1 cellular context compared by ENCODE assay signal in the genomic region with DNA sequence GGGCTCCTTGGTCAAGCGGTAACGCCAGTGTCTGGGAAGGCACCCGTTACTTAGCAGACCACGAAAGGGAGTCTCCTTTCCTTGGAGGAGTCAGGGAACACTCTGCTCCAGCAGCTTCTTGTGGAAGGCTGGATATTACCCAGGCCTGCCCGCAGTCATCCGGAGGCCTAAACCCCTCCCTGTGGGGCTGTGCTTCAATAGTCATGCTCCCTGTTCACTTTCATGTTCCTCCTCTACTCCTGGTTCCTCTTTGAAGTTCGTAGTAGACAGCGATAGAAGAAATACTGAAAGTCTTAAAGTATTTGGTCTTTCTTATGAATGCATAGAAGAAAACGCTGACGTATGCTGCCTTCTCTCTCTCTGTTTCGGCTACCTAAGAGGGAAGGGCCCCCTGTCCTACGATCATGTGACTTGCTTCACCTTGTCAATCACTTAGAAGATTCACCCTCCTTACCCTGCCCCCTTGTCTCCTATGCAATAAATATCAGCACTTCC.
TF ChIP-seq lines count a peak whose summit lies in the region.
"Not testable (repeated sequence)": the region's sequence is repeated elsewhere in the genome, so short reads cannot be mapped to it uniquely, and the experiment has no call there.

No MANE protein-coding gene starts in this region.

TF ChIP-seq in K562, 482 proteins besides CTCF, POLR2A, EP300 and RAD21:
- TF ChIP-seq MEIS2 (IDR thresholded peaks at IDR 0.05; ENCODE audit: partially characterized antibody), result peak; percentile 33
- peak; percentile 25; the same call in 1 of the 2 replicates for TF ChIP-seq MAFG (tag; conservative IDR thresholded peaks at IDR 0.05)
- TF ChIP-seq TOE1 (IDR thresholded peaks at IDR 0.05; ENCODE audit: borderline replicate concordance), result peak; percentile 85
- TF ChIP-seq TOE1 (CRISPR knock-in tag; IDR thresholded peaks at IDR 0.05; ENCODE audit: borderline replicate concordance, low read depth), result not testable (repeated sequence)
- 0 out of 2 replicates have a peak, but pooled peaks have one; percentile 15 for TF ChIP-seq TCF3 (CRISPR knock-in tag; IDR thresholded peaks at IDR 0.05)
- TF ChIP-seq ZFX (CRISPR knock-in tag; IDR thresholded peaks at IDR 0.05), result 0 out of 2 replicates have a peak, but pooled peaks have one; percentile 37
- TF ChIP-seq, protein P1, sequence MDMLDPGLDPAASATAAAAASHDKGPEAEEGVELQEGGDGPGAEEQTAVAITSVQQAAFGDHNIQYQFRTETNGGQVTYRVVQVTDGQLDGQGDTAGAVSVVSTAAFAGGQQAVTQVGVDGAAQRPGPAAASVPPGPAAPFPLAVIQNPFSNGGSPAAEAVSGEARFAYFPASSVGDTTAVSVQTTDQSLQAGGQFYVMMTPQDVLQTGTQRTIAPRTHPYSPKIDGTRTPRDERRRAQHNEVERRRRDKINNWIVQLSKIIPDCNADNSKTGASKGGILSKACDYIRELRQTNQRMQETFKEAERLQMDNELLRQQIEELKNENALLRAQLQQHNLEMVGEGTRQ (CRISPR knock-in tag; IDR thresholded peaks at IDR 0.05), result peak; percentile 45
- TF ChIP-seq, protein P2, sequence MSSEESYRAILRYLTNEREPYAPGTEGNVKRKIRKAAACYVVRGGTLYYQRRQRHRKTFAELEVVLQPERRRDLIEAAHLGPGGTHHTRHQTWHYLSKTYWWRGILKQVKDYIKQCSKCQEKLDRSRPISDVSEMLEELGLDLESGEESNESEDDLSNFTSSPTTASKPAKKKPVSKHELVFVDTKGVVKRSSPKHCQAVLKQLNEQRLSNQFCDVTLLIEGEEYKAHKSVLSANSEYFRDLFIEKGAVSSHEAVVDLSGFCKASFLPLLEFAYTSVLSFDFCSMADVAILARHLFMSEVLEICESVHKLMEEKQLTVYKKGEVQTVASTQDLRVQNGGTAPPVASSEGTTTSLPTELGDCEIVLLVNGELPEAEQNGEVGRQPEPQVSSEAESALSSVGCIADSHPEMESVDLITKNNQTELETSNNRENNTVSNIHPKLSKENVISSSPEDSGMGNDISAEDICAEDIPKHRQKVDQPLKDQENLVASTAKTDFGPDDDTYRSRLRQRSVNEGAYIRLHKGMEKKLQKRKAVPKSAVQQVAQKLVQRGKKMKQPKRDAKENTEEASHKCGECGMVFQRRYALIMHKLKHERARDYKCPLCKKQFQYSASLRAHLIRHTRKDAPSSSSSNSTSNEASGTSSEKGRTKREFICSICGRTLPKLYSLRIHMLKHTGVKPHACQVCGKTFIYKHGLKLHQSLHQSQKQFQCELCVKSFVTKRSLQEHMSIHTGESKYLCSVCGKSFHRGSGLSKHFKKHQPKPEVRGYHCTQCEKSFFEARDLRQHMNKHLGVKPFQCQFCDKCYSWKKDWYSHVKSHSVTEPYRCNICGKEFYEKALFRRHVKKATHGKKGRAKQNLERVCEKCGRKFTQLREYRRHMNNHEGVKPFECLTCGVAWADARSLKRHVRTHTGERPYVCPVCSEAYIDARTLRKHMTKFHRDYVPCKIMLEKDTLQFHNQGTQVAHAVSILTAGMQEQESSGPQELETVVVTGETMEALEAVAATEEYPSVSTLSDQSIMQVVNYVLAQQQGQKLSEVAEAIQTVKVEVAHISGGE (CRISPR knock-in tag; IDR thresholded peaks at IDR 0.05), result peak in 1 of 3 experiments; percentile 85; a peak in 2 of 6 replicates
- TF ChIP-seq, protein P3, sequence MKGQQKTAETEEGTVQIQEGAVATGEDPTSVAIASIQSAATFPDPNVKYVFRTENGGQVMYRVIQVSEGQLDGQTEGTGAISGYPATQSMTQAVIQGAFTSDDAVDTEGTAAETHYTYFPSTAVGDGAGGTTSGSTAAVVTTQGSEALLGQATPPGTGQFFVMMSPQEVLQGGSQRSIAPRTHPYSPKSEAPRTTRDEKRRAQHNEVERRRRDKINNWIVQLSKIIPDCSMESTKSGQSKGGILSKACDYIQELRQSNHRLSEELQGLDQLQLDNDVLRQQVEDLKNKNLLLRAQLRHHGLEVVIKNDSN (CRISPR knock-in tag; IDR thresholded peaks at IDR 0.05), result peak; percentile 66
- TF ChIP-seq, protein P4, sequence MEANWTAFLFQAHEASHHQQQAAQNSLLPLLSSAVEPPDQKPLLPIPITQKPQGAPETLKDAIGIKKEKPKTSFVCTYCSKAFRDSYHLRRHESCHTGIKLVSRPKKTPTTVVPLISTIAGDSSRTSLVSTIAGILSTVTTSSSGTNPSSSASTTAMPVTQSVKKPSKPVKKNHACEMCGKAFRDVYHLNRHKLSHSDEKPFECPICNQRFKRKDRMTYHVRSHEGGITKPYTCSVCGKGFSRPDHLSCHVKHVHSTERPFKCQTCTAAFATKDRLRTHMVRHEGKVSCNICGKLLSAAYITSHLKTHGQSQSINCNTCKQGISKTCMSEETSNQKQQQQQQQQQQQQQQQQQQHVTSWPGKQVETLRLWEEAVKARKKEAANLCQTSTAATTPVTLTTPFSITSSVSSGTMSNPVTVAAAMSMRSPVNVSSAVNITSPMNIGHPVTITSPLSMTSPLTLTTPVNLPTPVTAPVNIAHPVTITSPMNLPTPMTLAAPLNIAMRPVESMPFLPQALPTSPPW (CRISPR knock-in tag; IDR thresholded peaks at IDR 0.05), result 0 out of 2 replicates have a peak, but pooled peaks have one; percentile 17
- TF ChIP-seq RAD51 (IDR thresholded peaks at IDR 0.05; ENCODE audit: borderline replicate concordance, low read depth), result peak; percentile 60
- TF ChIP-seq, protein P5, sequence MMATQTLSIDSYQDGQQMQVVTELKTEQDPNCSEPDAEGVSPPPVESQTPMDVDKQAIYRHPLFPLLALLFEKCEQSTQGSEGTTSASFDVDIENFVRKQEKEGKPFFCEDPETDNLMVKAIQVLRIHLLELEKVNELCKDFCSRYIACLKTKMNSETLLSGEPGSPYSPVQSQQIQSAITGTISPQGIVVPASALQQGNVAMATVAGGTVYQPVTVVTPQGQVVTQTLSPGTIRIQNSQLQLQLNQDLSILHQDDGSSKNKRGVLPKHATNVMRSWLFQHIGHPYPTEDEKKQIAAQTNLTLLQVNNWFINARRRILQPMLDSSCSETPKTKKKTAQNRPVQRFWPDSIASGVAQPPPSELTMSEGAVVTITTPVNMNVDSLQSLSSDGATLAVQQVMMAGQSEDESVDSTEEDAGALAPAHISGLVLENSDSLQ (IDR thresholded peaks at IDR 0.05), result peak; percentile 91
- TF ChIP-seq ZNF316 (IDR thresholded peaks at IDR 0.05), result peak; percentile 72
- TF ChIP-seq, protein P6, sequence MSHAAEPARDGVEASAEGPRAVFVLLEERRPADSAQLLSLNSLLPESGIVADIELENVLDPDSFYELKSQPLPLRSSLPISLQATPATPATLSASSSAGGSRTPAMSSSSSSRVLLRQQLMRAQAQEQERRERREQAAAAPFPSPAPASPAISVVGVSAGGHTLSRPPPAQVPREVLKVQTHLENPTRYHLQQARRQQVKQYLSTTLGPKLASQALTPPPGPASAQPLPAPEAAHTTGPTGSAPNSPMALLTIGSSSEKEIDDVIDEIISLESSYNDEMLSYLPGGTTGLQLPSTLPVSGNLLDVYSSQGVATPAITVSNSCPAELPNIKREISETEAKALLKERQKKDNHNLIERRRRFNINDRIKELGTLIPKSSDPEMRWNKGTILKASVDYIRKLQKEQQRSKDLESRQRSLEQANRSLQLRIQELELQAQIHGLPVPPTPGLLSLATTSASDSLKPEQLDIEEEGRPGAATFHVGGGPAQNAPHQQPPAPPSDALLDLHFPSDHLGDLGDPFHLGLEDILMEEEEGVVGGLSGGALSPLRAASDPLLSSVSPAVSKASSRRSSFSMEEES (CRISPR knock-in tag; IDR thresholded peaks at IDR 0.05), result peak; percentile 79
- peak; percentile 39; the same call in 1 of the 2 replicates for TF ChIP-seq C11orf30 (IDR thresholded peaks at IDR 0.05; ENCODE audit: low read depth)
- 0 out of 2 replicates have a peak, but pooled peaks have one; percentile 15 for TF ChIP-seq GABPB1 (CRISPR knock-in tag; IDR thresholded peaks at IDR 0.05)
- TF ChIP-seq MAFK (IDR thresholded peaks at IDR 0.05; ENCODE audit: low read length), result peak; percentile 40; the same call in 1 of the 2 replicates
- TF ChIP-seq, protein P7, sequence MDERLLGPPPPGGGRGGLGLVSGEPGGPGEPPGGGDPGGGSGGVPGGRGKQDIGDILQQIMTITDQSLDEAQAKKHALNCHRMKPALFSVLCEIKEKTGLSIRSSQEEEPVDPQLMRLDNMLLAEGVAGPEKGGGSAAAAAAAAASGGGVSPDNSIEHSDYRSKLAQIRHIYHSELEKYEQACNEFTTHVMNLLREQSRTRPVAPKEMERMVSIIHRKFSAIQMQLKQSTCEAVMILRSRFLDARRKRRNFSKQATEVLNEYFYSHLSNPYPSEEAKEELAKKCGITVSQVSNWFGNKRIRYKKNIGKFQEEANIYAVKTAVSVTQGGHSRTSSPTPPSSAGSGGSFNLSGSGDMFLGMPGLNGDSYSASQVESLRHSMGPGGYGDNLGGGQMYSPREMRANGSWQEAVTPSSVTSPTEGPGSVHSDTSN (CRISPR knock-in tag; IDR thresholded peaks at IDR 0.05; ENCODE audit: low read depth), result not testable (repeated sequence)
- TF ChIP-seq, protein P7 (tag; conservative IDR thresholded peaks at IDR 0.05; ENCODE audit: low read depth), result peak; percentile 43
